Comparison of ENCODE assay signal across 8 cellular contexts in the genomic region with DNA sequence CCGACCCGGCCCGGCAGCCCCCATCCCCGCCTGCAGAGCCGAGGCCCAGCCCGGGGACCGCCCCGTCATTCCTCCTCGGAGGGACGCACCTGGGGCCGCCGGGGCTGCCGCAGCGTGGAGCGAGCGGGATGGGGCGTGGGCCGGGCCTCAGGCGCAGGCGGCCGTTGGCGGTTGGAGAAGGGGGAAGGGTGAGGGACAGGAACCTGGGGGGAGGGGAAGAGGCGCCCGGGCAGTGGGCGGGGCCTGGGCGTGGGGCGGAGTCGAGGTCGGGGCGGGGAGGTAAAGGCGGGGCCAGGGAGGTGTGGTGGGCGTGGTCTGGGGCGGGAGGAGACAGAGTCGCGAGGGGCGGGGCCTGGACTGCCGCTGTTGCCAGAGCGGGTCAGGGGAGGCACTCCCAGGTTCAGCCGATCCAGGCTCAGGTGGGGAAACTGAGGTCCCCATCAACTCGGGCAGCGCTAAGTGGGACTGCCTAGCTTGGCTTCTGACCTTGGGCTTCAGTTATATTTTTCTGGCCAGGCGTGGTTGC. TPM values are rescaled to one million over a fixed set of nuclear protein-coding genes. Genes with fewer than 3 reads are reported as not detected.
DNase-seq lines count a peak whose midpoint lies in the region; ATAC-seq and TF ChIP-seq lines count a peak whose summit lies in the region.

A gene with protein sequence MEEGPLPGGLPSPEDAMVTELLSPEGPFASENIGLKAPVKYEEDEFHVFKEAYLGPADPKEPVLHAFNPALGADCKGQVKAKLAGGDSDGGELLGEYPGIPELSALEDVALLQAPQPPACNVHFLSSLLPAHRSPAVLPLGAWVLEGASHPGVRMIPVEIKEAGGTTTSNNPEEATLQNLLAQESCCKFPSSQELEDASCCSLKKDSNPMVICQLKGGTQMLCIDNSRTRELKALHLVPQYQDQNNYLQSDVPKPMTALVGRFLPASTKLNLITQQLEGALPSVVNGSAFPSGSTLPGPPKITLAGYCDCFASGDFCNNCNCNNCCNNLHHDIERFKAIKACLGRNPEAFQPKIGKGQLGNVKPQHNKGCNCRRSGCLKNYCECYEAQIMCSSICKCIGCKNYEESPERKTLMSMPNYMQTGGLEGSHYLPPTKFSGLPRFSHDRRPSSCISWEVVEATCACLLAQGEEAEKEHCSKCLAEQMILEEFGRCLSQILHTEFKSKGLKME (minus strand): TSS at position 190 of the 526 bp plus-strand sequence. CDS start 860 bp downstream, outside the sequence.

- H3K36me3 ChIP-seq in cardiac muscle cell (no peaks in the 10 kb centered on the region), psoas muscle (ENCODE audit: insufficient read depth in 1 of 2, low read depth in 1 of 2) (peaks cover 0 to 13% of the 10 kb centered on the region in 2 donors), uterus (no peaks in the 10 kb centered on the region)

- 3 to 4% (median 4%) methylated on average over 26 to 42 of the region's 42 CpGs for WGBS in psoas muscle, 3 donors

- no peak within 1 kb of the TSS for H3K27ac ChIP-seq in cardiac muscle cell
- no peak within 1 kb of the TSS for H3K27ac ChIP-seq in psoas muscle
- peak within 1 kb of the TSS in 1 of 2 donors; percentile 37 for H3K27ac ChIP-seq in uterus

- H3K9me3 ChIP-seq in cardiac muscle cell (ENCODE audit: low read depth) (no peaks in the 10 kb centered on the region), psoas muscle (no peaks in the 10 kb centered on the region), uterus (no peaks in the 10 kb centered on the region)

- TF ChIP-seq CTCF in cardiac muscle cell (IDR thresholded peaks at IDR 0.05; ENCODE audit: low read depth, low read length) (no peak), psoas muscle (IDR thresholded peaks at IDR 0.05) (no peak), uterus (IDR thresholded peaks at IDR 0.05) (no peak)

- no peak for TF ChIP-seq POLR2A in uterus (IDR thresholded peaks at IDR 0.05)

- no peak within 1 kb of the TSS for H3K27ac Mint-ChIP-seq in activated naive CD8-positive, alpha-beta T cell

- DNase-seq in NAMALWA (ENCODE audit: low spot score) (peak; percentile 76), SW480 (ENCODE audit: low spot score) (peak; percentile 87), cardiac muscle cell (ENCODE audit: low read depth in 1 of 2, low spot score in 1 of 2) (peak; percentile 81 to 95), psoas muscle (peak; percentile 75 to 89), uterus (peak; percentile 77 to 78)

- no peaks in the 10 kb centered on the region for H3K27me3 Mint-ChIP-seq in activated naive CD8-positive, alpha-beta T cell

- no peaks in the 10 kb centered on the region for H3K27me3 ChIP-seq in cardiac muscle cell
- H3K27me3 ChIP-seq in psoas muscle (ENCODE audit: insufficient read depth in 3 of 3, low read length in 2 of 3): peaks cover 0 to 29% (median 4%) of the 10 kb centered on the region in 3 donors
- H3K27me3 ChIP-seq in uterus: no peaks in the 10 kb centered on the region

- H3K4me3 ChIP-seq in cardiac muscle cell (peak within 1 kb of the TSS; percentile 49), psoas muscle (peak within 1 kb of the TSS; percentile 45), uterus (peak within 1 kb of the TSS; percentile 7 to 42)

- H3K4me1 ChIP-seq in cardiac muscle cell (ENCODE audit: low read depth): no peaks in the 10 kb centered on the region
- H3K4me1 ChIP-seq in psoas muscle: no peaks in the 10 kb centered on the region
- H3K4me1 ChIP-seq in uterus: no peaks in the 10 kb centered on the region

- H3K4me1 Mint-ChIP-seq in activated naive CD8-positive, alpha-beta T cell (ENCODE audit: low read depth): peaks cover 6% of the 10 kb centered on the region

- ATAC-seq in GM18867 (IDR thresholded peaks at IDR 0.05; ENCODE audit: unreplicated experiment): peak; percentile 66
- peak; percentile 86 to 94 (median 89) for ATAC-seq in psoas muscle
- ATAC-seq in GM21447 (IDR thresholded peaks at IDR 0.05; ENCODE audit: unreplicated experiment): no peak

- H3K36me3 Mint-ChIP-seq in activated naive CD8-positive, alpha-beta T cell: peaks cover 3% of the 10 kb centered on the region

- intact Hi-C loops in psoas muscle (cut with DNase I): no loop called here
- intact Hi-C loops in uterus (cut with DNase I; ENCODE audit: low total_unique reads): no loop called here

- no peaks in the 10 kb centered on the region for H3K9me3 Mint-ChIP-seq in activated naive CD8-positive, alpha-beta T cell (ENCODE audit: low read depth)

- peak within 1 kb of the TSS; percentile 78 for H3K4me3 Mint-ChIP-seq in activated naive CD8-positive, alpha-beta T cell

RNA-seq across cellular contexts. Expression of the gene that starts here (rescaled TPM):
- 6.9 and 23.5 TPM in 2 replicates for total RNA-seq in cardiac muscle cell
- polyA plus RNA-seq in cardiac muscle cell: 4.6 and 17.1 TPM in 2 replicates
- total RNA-seq in psoas muscle: under 1 TPM; 0.24 to 0.44 (median 0.37) TPM
- polyA plus RNA-seq in psoas muscle: under 1 TPM; 0.03 to 0.25 (median 0.07) TPM
- total RNA-seq in uterus: 10 to 100 TPM in 1 of 4 donors, 1 to 10 TPM in 2, not detected in 1; 1.2 to 57.4 (median 1.6) TPM

Comparison
In these comparisons a context has a peak if more than half of its experiments do, and no peak if none do; other contexts are left out.
1. Peak in DNase-seq, ATAC-seq and H3K4me3 ChIP-seq in psoas muscle; RNA of the gene not detected or under 1 TPM.